ENCODE assay signal across 1 cellular context in the genomic region with DNA sequence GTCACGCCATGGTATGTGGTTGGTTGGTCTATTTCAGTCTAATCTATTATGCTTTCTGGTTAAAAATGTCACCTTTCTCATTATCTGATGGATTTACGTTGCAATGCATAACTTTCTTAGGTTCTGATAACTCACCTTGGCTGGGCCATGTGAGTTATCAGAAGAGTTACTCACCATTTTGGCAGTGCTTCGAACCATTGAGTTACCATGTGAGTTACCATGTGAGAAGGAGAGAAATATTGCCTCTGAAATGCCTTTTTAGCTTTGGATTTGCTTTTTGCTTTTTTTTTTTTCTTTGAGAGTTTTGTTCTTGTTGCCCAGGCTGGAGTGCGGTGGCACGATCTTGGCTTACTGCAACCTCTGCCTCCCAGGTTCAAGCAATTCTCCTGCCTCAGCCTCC.
TF ChIP-seq lines count a peak whose summit lies in the region.

No MANE protein-coding gene starts in this region.

TF ChIP-seq in GM23338, 12 proteins besides CTCF, POLR2A, EP300 and RAD21 (continued from another document):
- TF ChIP-seq ZNF462 (CRISPR knock-in tag; IDR thresholded peaks at IDR 0.05) (no peak), REST (IDR thresholded peaks at IDR 0.05; ENCODE audit: unreplicated experiment) (no peak), CREB1 (CRISPR knock-in tag; IDR thresholded peaks at IDR 0.05; ENCODE audit: low read depth) (no peak), EZH2 (IDR thresholded peaks at IDR 0.05; ENCODE audit: low read depth, unreplicated experiment) (no peak), STAT1 (IDR thresholded peaks at IDR 0.05; ENCODE audit: unreplicated experiment) (no peak), ZNF331 (CRISPR knock-in tag; IDR thresholded peaks at IDR 0.05; ENCODE audit: low read depth) (no peak), POLR2AphosphoS5 (IDR thresholded peaks at IDR 0.05; ENCODE audit: low read depth) (no peak), ETS1 (IDR thresholded peaks at IDR 0.05) (no peak)
